Comparison of ENCODE assay signal across 22 cellular contexts in the genomic region with DNA sequence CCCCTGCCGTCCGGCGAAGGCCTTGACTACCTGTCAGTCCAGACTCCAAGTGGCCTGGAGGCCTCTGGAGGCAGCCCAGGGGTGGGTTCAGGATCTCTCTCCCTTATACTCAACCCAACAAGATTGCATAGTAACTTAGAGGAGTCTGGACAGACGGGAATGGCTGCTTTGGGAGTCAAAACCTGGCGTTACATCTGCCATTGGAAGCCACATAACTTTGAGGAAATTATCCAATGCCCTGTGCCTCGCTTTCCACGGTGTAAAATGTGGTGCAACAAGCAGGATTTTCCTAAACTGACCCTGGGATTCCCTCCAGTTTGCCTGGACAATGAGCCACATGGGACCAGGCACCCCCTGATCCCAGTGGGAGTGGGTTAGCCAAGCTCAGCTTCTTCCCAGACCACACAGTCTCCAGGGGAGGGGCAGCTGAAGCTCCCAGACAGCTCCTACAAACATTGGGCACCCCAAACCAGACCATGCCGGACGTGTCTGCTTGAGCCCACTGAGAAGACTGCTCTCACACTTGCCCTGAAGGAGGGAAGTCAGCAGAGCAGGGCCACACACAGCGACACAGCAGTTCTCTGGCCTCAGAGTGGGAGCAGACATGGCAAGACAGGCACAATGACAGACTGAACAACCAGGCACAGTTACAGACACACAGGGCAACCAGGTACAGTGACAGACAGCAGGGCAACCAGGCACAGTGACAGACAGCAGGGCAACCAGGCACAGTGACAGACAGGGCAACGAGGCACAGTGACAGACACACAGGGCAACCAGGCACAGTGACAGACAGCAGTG.
DNase-seq lines count a peak whose midpoint lies in the region; ATAC-seq, FAIRE-seq and TF ChIP-seq lines count a peak whose summit lies in the region.
"Had no signal": no experiment of that assay in that cellular context is flagged by ENCODE, and none has a peak within 500 bp of the region (broad histone marks: within the 10 kb centered on the region; RNA-seq: fewer than 3 reads in every experiment).

No MANE protein-coding gene starts in this region.

- no peak overlapping the region for H3K4me3 ChIP-seq in H1 (ENCODE audit: extremely low read depth in 1 of 4, insufficient read depth in 2 of 4, low read depth in 3 of 4, low read length in 4 of 4)
- H3K4me3 ChIP-seq in testis, result no peak overlapping the region
- H3K4me3 ChIP-seq in upper lobe of right lung, result no peak overlapping the region
- H3K4me3 ChIP-seq: HAP-1, K562, MG63 had no signal

- no peak overlapping the region for H3K18ac ChIP-seq in H1 (ENCODE audit: extremely low read depth, low read length)

- 95% methylated on average over 10 of the region's 11 CpGs; no CpG with 5 or more reads in 1 of the 2 experiments for WGBS in H1 (ENCODE audit: extremely low coverage in 1 of 2, insufficient coverage in 1 of 2, insufficient read length in 1 of 2, insufficient replicate concordance in 2 of 2, low coverage in 1 of 2, low lambda C conversion rate in 2 of 2, missing lambda C conversion rate in 1 of 2), 2 experiments
- WGBS in testis, 2 donors, result 78 to 81% methylated on average over 6 to 11 of the region's 11 CpGs

- H3K4me3 Mint-ChIP-seq in activated CD8-positive, alpha-beta memory T cell treated with anti-CD3 and anti-CD28 coated beads, Interleukin-2, amount 10 ng/mL, durations not matched to agents 7 days and 5 days, result no peak overlapping the region
- H3K4me3 Mint-ChIP-seq: B cell had no signal

- TF ChIP-seq CTCF in H1 (IDR thresholded peaks at IDR 0.05; ENCODE audit: control extremely low read depth in 1 of 3, insufficient read depth in 1 of 3, low read depth in 1 of 3, low read length in 3 of 3) (no peak), testis (IDR thresholded peaks at IDR 0.05) (no peak), upper lobe of right lung (IDR thresholded peaks at IDR 0.05) (no peak)

- DNase-seq in activated CD8-positive, alpha-beta memory T cell treated with anti-CD3 and anti-CD28 coated beads, Interleukin-2, amount 10 ng/mL, durations not matched to agents 7 days and 5 days, result peak; percentile 30
- DNase-seq in activated CD8-positive, alpha-beta memory T cell treated with anti-CD3 and anti-CD28 coated beads, Interleukin-2, amount 50 U/mL, for 48 hours, result no peak
- DNase-seq in H1 (ENCODE audit: low read depth in 1 of 2, low spot score in 2 of 2), result peak in 1 of 2 experiments; percentile 39
- peak; percentile 81 for DNase-seq in mesenteric fat pad (ENCODE audit: low spot score)
- peak; percentile 8 for DNase-seq in testis
- no peak for DNase-seq in upper lobe of right lung
- DNase-seq in stimulated activated naive CD4-positive, alpha-beta T cell treated with Interleukin-2 at 50 U/mL for 16 hours (lab: John Stamatoyannopoulos, UW), result no peak
- DNase-seq: DMS79 treated with DMSO at 0.1 percent for 48 hours, MG63, NCI-H1417, NCI-H1694 treated with DMSO at 0.1 percent for 48 hours, NCI-H2081 treated with DMSO at 0.1 percent for 48 hours, NCI-H2171 treated with DMSO at 0.1 percent for 48 hours, NCI-H524 treated with DMSO at 0.1 percent for 48 hours, OCI-M1 had no signal

- H4K5ac ChIP-seq in H1 (ENCODE audit: insufficient read length, low read depth, low read length), result no peak overlapping the region

- H3K56ac ChIP-seq in H1 (replicated peaks; ENCODE audit: insufficient read length, low read depth, low read length), result no peak overlapping the region

- FAIRE-seq in H1 (lab: Jason Lieb, UNC), result no peak
- FAIRE-seq: D721Med, HepG2, K562, RCC 7860 had no signal

- TF ChIP-seq EP300 in H1 (IDR thresholded peaks at IDR 0.05; ENCODE audit: borderline replicate concordance in 1 of 2, low read depth in 2 of 2, low read length in 2 of 2), result no peak

- no peak overlapping the region for H3K14ac ChIP-seq in H1 (ENCODE audit: insufficient read length)

- TF ChIP-seq POLR2A in H1 (IDR thresholded peaks at IDR 0.05; ENCODE audit: control extremely low read depth in 1 of 2, low read depth in 2 of 2, low read length in 2 of 2) (no peak), testis (IDR thresholded peaks at IDR 0.05) (no peak)

- no peak overlapping the region for H2BK120ac ChIP-seq in H1 (replicated peaks; ENCODE audit: low read depth, low read length)

- peaks cover 11% of the 10 kb centered on the region for H3K9me3 Mint-ChIP-seq in activated CD8-positive, alpha-beta memory T cell treated with anti-CD3 and anti-CD28 coated beads, Interleukin-2, amount 10 ng/mL, durations not matched to agents 7 days and 5 days (ENCODE audit: low read depth)

- no peak for TF ChIP-seq RAD21 in H1 (IDR thresholded peaks at IDR 0.05 in 1 of 2, conservative IDR thresholded peaks at IDR 0.05 in 1 of 2; ENCODE audit: low read depth in 2 of 2, low read length in 2 of 2)

- H2BK15ac ChIP-seq in H1 (ENCODE audit: low read length), result 0 out of 2 replicates have a peak overlapping the region, but pooled peaks have one; percentile 92

- peaks cover 0 to 5% of the 10 kb centered on the region in 2 experiments for H4K20me1 ChIP-seq in H1 (replicated peaks in 1 of 2; ENCODE audit: control insufficient read depth in 1 of 2, insufficient read depth in 2 of 2, low read length in 2 of 2)

- H3K9ac ChIP-seq in H1 (replicated peaks in 1 of 4; ENCODE audit: extremely low read depth in 1 of 4, low read depth in 3 of 4, low read length in 3 of 4), result no peak overlapping the region

- H3K79me2 ChIP-seq in H1 (ENCODE audit: control insufficient read depth in 1 of 2, insufficient read depth in 2 of 2, low read length in 2 of 2), result no peaks in the 10 kb centered on the region

- H3K4ac ChIP-seq in H1 (replicated peaks; ENCODE audit: insufficient read length, low read depth, low read length), result no peak overlapping the region

- H3K36me3 ChIP-seq in H1 (ENCODE audit: control insufficient read depth in 2 of 4, insufficient read depth in 4 of 4, low read length in 3 of 4), result no peaks in the 10 kb centered on the region
- H3K36me3 ChIP-seq in testis (ENCODE audit: low read depth, missing control alignments), result no peaks in the 10 kb centered on the region
- H3K36me3 ChIP-seq in upper lobe of right lung, result no peaks in the 10 kb centered on the region
- H3K36me3 ChIP-seq: HAP-1, MG63 had no signal

- H3K27ac ChIP-seq in H1 (ENCODE audit: low read depth, low read length) (no peak overlapping the region), testis (no peak overlapping the region), upper lobe of right lung (no peak overlapping the region)

- H4K8ac ChIP-seq in H1 (ENCODE audit: extremely low read depth, insufficient read depth, low read length), result no peak overlapping the region

- intact Hi-C loops in testis (cut with DNase I; ENCODE audit: low total_unique reads), result no loop called here
- intact Hi-C loops in upper lobe of right lung (cut with DNase I), result no loop called here

- 0 out of 2 replicates have a peak overlapping the region, but pooled peaks have one; percentile 60 for H2BK12ac ChIP-seq in H1 (ENCODE audit: low read depth, low read length)

- H3K4me2 ChIP-seq in H1 (ENCODE audit: insufficient read depth in 1 of 2, low read depth in 2 of 2, low read length in 2 of 2), result no peak overlapping the region

- H3K27me3 ChIP-seq in H1 (replicated peaks in 1 of 4; ENCODE audit: control insufficient read depth in 3 of 4, extremely low read depth in 1 of 4, insufficient read depth in 3 of 4, low read length in 3 of 4), result no peaks in the 10 kb centered on the region
- no peaks in the 10 kb centered on the region for H3K27me3 ChIP-seq in testis
- no peaks in the 10 kb centered on the region for H3K27me3 ChIP-seq in upper lobe of right lung
- H3K27me3 ChIP-seq: MG63 had no signal

- H3K36me3 Mint-ChIP-seq in activated CD8-positive, alpha-beta memory T cell treated with anti-CD3 and anti-CD28 coated beads, Interleukin-2, amount 10 ng/mL, durations not matched to agents 7 days and 5 days, result peaks cover 1% of the 10 kb centered on the region

- no peaks in the 10 kb centered on the region for H3K4me1 Mint-ChIP-seq in activated CD8-positive, alpha-beta memory T cell treated with anti-CD3 and anti-CD28 coated beads, Interleukin-2, amount 10 ng/mL, durations not matched to agents 7 days and 5 days
- H3K4me1 Mint-ChIP-seq: B cell had no signal

- no peak for ATAC-seq in activated CD8-positive, alpha-beta memory T cell treated with anti-CD3 and anti-CD28 coated beads, Interleukin-2, amount 10 ng/mL, durations not matched to agents 7 days and 5 days
- ATAC-seq in upper lobe of right lung (no peak), GM21515 (IDR thresholded peaks at IDR 0.05; ENCODE audit: unreplicated experiment) (no peak)
- ATAC-seq: K562 had no signal

- no peaks in the 10 kb centered on the region for H3K23me2 ChIP-seq in H1 (ENCODE audit: low read depth, low read length)

- no peak overlapping the region for H2BK20ac ChIP-seq in H1 (ENCODE audit: low read length)

- H2AFZ ChIP-seq in H1 (ENCODE audit: low read length), result no peak overlapping the region

- no peaks in the 10 kb centered on the region for H3K79me1 ChIP-seq in H1 (ENCODE audit: low read depth, low read length)

- H3K9me3 ChIP-seq in H1 (ENCODE audit: insufficient read depth in 2 of 2, low read depth in 1 of 2, low read length in 1 of 2), result no peaks in the 10 kb centered on the region
- H3K9me3 ChIP-seq in testis, result no peaks in the 10 kb centered on the region
- H3K9me3 ChIP-seq in upper lobe of right lung, result peaks cover 5% of the 10 kb centered on the region
- H3K9me3 ChIP-seq: HAP-1 had no signal

- H3K4me1 ChIP-seq in H1 (replicated peaks in 1 of 4; ENCODE audit: control insufficient read depth in 3 of 4, insufficient read depth in 4 of 4, low read length in 3 of 4) (peaks cover 0 to 3% (median 2%) of the 10 kb centered on the region in 4 experiments; a peak in 2 of 7 replicates), testis (no peaks in the 10 kb centered on the region), upper lobe of right lung (no peaks in the 10 kb centered on the region)
- H3K4me1 ChIP-seq: HAP-1 had no signal

- 0 out of 2 replicates have a peak overlapping the region, but pooled peaks have one; percentile 53 for H2AK5ac ChIP-seq in H1 (ENCODE audit: low read depth, low read length)

- H4K91ac ChIP-seq in H1 (replicated peaks; ENCODE audit: insufficient read length, low read length), result no peak overlapping the region

- no peak overlapping the region for H3K27ac Mint-ChIP-seq in activated CD8-positive, alpha-beta memory T cell treated with anti-CD3 and anti-CD28 coated beads, Interleukin-2, amount 10 ng/mL, durations not matched to agents 7 days and 5 days
- H3K27ac Mint-ChIP-seq: B cell had no signal

- H3K27me3 Mint-ChIP-seq in activated CD8-positive, alpha-beta memory T cell treated with anti-CD3 and anti-CD28 coated beads, Interleukin-2, amount 10 ng/mL, durations not matched to agents 7 days and 5 days, result peaks cover 10% of the 10 kb centered on the region

- POLR2A ChIA-PET in H1 (lab: Charles Lee; ENCODE audit: partially characterized antibody), result no interaction called here

- no peak overlapping the region for H2BK5ac ChIP-seq in H1 (ENCODE audit: low read depth, low read length)

- H3K23ac ChIP-seq in H1 (ENCODE audit: insufficient read length), result no peak overlapping the region

- CTCF ChIA-PET in activated CD8-positive, alpha-beta memory T cell treated with anti-CD3 and anti-CD28 coated beads, Interleukin-2, amount 10 ng/mL, durations not matched to agents 7 days and 5 days (lab: Charles Lee), result no interaction called here
- CTCF ChIA-PET in H1 (lab: Charles Lee; ENCODE audit: partially characterized antibody), result no interaction called here

TF ChIP-seq in H1, 55 proteins besides CTCF, POLR2A, EP300 and RAD21 (continues in another document):
- no peak for TF ChIP-seq TAF7 (optimal IDR thresholded peaks at IDR 0.05; ENCODE audit: borderline replicate concordance, low read depth, low read length)

Comparison
In these comparisons a context has a peak if more than half of its experiments do, and no peak if none do; other contexts are left out.
1. DNase-seq: peak in activated CD8-positive, alpha-beta memory T cell treated with anti-CD3 and anti-CD28 coated beads, Interleukin-2, amount 10 ng/mL, durations not matched to agents 7 days and 5 days (single experiment), mesenteric fat pad (single experiment) and testis (single experiment); none in activated CD8-positive, alpha-beta memory T cell treated with anti-CD3 and anti-CD28 coated beads, Interleukin-2, amount 50 U/mL, for 48 hours (single experiment), upper lobe of right lung (single experiment) and stimulated activated naive CD4-positive, alpha-beta T cell treated with Interleukin-2 at 50 U/mL for 16 hours (single experiment).